In the genomic region with DNA sequence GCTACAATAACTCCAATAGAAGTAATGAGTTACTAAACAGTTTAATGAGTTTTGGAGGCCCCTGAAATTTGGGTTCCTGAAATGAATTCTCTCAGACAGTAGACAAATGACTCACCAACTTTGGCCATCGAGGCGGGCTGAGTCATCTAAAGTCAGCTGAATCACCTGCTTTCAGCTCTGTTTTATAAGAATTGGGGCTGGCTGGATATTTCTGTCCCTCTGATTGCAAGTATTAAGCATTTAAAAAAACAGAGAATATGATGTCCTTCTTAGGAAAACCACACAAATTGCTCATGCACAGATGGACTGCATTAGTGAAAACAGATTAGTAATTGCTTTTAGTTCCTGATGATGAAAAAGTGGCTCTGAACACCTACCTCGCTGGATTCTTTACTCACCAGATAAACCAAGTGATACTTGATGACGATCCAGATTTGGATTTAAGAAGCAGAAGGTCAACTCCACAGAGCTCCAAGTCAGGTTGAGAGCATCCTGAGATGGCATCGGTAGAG, we compare ENCODE assay signal across 7 cellular contexts. TPM values are rescaled to one million over a fixed set of nuclear protein-coding genes. Genes with fewer than 3 reads are reported as not detected.
DNase-seq lines count a peak whose midpoint lies in the region; ATAC-seq, FAIRE-seq and TF ChIP-seq lines count a peak whose summit lies in the region.

No MANE protein-coding gene starts in this region.

- H3K27me3 Mint-ChIP-seq in osteocyte (ENCODE audit: unreplicated experiment): no peaks in the 10 kb centered on the region

- TF ChIP-seq POLR2A in breast epithelium (IDR thresholded peaks at IDR 0.05) (no peak), vagina (IDR thresholded peaks at IDR 0.05) (no peak)

- H3K27me3 ChIP-seq in breast epithelium: no peaks in the 10 kb centered on the region
- H3K27me3 ChIP-seq in vagina: no peaks in the 10 kb centered on the region

- H3K4me3 ChIP-seq in breast epithelium: no peak overlapping the region
- no peak overlapping the region for H3K4me3 ChIP-seq in vagina

- H3K4me1 Mint-ChIP-seq in osteocyte (ENCODE audit: unreplicated experiment): peaks cover 20% of the 10 kb centered on the region

- TF ChIP-seq CTCF in breast epithelium (IDR thresholded peaks at IDR 0.05) (no peak), osteocyte (IDR thresholded peaks at IDR 0.05) (no peak), vagina (IDR thresholded peaks at IDR 0.05) (no peak)

- no peak overlapping the region for H3K4me3 Mint-ChIP-seq in osteocyte (ENCODE audit: unreplicated experiment)

- H3K9me3 ChIP-seq in breast epithelium (no peaks in the 10 kb centered on the region), vagina (no peaks in the 10 kb centered on the region)

- no peak for FAIRE-seq in GM19239 (lab: Jason Lieb, UNC)

- no peaks in the 10 kb centered on the region for H3K36me3 Mint-ChIP-seq in osteocyte (ENCODE audit: unreplicated experiment)

- H3K9me3 Mint-ChIP-seq in osteocyte (ENCODE audit: unreplicated experiment): no peaks in the 10 kb centered on the region

- H3K27ac Mint-ChIP-seq in osteocyte (ENCODE audit: unreplicated experiment): peak overlapping the region; percentile 69

- intact Hi-C loops in breast epithelium (cut with DNase I; ENCODE audit: low total_unique reads): no loop called here
- intact Hi-C loops in vagina (cut with DNase I): no loop called here

- ATAC-seq in HG03064 (IDR thresholded peaks at IDR 0.05; ENCODE audit: low read depth, unreplicated experiment): peak; percentile 90

- H3K4me1 ChIP-seq in breast epithelium (no peaks in the 10 kb centered on the region), vagina (peaks cover 19% of the 10 kb centered on the region)

- no peaks in the 10 kb centered on the region for H3K36me3 ChIP-seq in breast epithelium
- no peaks in the 10 kb centered on the region for H3K36me3 ChIP-seq in vagina

- H3K27ac ChIP-seq in breast epithelium (peak overlapping the region; percentile 50 to 53), vagina (peak overlapping the region; percentile 72)

- DNase-seq in GM19239 (ENCODE audit: insufficient read length, low spot score) (peak; percentile 12), SW 1271 (lab: John Stamatoyannopoulos, UW) (peak; percentile 10 to 46), breast epithelium (ENCODE audit: low spot score in 2 of 2) (peak in 1 of 2 donors; percentile 27), osteocyte (ENCODE audit: extremely low spot score, unreplicated experiment) (no peak), vagina (ENCODE audit: extremely low spot score in 2 of 2) (peak in 1 of 2 donors; percentile 90), DMS79 treated with DMSO at 0.1 percent for 48 hours (lab: John Stamatoyannopoulos, UW) (no peak)

RNA-seq across cellular contexts. Expression of gene ZNF365, which starts 59.1 kb away (rescaled TPM):
- 1 to 10 TPM in 1 of 3 donors, under 1 TPM in 2; 0.16 to 1.8 (median 0.66) TPM for total RNA-seq in breast epithelium
- 0.44 and 1.0 TPM in 2 replicates for total RNA-seq in osteocyte
- 0.74 TPM for total RNA-seq in vagina

Comparison
In these comparisons a context has a peak if more than half of its experiments do, and no peak if none do; other contexts are left out.
1. DNase-seq: peak in GM19239 (single experiment) and SW 1271 (2 of 2); none in osteocyte (single experiment) and DMS79 treated with DMSO at 0.1 percent for 48 hours (single experiment).